Comparison of ENCODE assay signal across 2 cellular contexts in the genomic region with DNA sequence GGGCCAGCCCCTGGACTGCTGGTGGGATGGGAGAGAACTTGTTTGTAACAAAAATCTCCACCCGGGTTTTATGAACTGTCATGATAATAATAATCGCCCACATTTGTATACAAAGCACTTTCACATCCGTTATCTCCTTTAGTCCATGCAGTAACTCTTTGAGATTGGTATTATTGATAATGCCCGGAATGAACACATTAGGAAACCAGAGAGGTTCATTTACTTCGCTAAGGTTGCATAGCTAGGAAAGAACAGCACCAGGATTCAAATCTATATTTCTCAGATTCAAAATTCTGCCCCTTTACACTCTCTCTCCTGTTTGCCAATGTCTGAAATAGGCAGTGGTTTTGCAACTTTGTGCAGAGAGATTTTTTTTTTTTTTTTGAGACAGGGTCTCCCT.
TF ChIP-seq lines count a peak whose summit lies in the region.

No MANE protein-coding gene starts in this region.

TF ChIP-seq in A549, 52 proteins besides CTCF, POLR2A, EP300 and RAD21:
- TF ChIP-seq CBX2 (IDR thresholded peaks at IDR 0.05; ENCODE audit: borderline replicate concordance, low read depth), result no peak
- TF ChIP-seq, protein P1, sequence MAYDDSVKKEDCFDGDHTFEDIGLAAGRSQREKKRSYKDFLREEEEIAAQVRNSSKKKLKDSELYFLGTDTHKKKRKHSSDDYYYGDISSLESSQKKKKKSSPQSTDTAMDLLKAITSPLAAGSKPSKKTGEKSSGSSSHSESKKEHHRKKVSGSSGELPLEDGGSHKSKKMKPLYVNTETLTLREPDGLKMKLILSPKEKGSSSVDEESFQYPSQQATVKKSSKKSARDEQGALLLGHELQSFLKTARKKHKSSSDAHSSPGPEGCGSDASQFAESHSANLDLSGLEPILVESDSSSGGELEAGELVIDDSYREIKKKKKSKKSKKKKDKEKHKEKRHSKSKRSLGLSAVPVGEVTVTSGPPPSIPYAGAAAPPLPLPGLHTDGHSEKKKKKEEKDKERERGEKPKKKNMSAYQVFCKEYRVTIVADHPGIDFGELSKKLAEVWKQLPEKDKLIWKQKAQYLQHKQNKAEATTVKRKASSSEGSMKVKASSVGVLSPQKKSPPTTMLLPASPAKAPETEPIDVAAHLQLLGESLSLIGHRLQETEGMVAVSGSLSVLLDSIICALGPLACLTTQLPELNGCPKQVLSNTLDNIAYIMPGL (CRISPR knock-in tag; IDR thresholded peaks at IDR 0.05; ENCODE audit: borderline replicate concordance), result no peak
- TF ChIP-seq HDAC2 (IDR thresholded peaks at IDR 0.05), result no peak
- TF ChIP-seq, protein P2, sequence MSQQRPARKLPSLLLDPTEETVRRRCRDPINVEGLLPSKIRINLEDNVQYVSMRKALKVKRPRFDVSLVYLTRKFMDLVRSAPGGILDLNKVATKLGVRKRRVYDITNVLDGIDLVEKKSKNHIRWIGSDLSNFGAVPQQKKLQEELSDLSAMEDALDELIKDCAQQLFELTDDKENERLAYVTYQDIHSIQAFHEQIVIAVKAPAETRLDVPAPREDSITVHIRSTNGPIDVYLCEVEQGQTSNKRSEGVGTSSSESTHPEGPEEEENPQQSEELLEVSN (IDR thresholded peaks at IDR 0.05; ENCODE audit: borderline replicate concordance, low read depth), result no peak
- no peak for TF ChIP-seq ZSCAN20 (CRISPR knock-in tag; IDR thresholded peaks at IDR 0.05)
- TF ChIP-seq, protein P3, sequence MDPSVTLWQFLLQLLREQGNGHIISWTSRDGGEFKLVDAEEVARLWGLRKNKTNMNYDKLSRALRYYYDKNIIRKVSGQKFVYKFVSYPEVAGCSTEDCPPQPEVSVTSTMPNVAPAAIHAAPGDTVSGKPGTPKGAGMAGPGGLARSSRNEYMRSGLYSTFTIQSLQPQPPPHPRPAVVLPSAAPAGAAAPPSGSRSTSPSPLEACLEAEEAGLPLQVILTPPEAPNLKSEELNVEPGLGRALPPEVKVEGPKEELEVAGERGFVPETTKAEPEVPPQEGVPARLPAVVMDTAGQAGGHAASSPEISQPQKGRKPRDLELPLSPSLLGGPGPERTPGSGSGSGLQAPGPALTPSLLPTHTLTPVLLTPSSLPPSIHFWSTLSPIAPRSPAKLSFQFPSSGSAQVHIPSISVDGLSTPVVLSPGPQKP (IDR thresholded peaks at IDR 0.05; ENCODE audit: low read depth, low read length), result no peak
- no peak for TF ChIP-seq TP53 (CRISPR knock-in tag; IDR thresholded peaks at IDR 0.05)
- no peak for TF ChIP-seq JUN (IDR thresholded peaks at IDR 0.05)
- no peak for TF ChIP-seq NR3C1 (IDR thresholded peaks at IDR 0.05)
- no peak for TF ChIP-seq CBX8 (IDR thresholded peaks at IDR 0.05)
- TF ChIP-seq, protein P4, sequence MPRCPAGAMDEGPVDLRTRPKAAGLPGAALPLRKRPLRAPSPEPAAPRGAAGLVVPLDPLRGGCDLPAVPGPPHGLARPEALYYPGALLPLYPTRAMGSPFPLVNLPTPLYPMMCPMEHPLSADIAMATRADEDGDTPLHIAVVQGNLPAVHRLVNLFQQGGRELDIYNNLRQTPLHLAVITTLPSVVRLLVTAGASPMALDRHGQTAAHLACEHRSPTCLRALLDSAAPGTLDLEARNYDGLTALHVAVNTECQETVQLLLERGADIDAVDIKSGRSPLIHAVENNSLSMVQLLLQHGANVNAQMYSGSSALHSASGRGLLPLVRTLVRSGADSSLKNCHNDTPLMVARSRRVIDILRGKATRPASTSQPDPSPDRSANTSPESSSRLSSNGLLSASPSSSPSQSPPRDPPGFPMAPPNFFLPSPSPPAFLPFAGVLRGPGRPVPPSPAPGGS (IDR thresholded peaks at IDR 0.05), result no peak
- no peak for TF ChIP-seq CHD2 (IDR thresholded peaks at IDR 0.05; ENCODE audit: low read length, partially characterized antibody)
- no peak for TF ChIP-seq NPAS2 (CRISPR knock-in tag; IDR thresholded peaks at IDR 0.05; ENCODE audit: borderline replicate concordance)
- TF ChIP-seq, protein P5, sequence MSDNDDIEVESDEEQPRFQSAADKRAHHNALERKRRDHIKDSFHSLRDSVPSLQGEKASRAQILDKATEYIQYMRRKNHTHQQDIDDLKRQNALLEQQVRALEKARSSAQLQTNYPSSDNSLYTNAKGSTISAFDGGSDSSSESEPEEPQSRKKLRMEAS (IDR thresholded peaks at IDR 0.05), result no peak
- TF ChIP-seq HOXA7 (CRISPR knock-in tag; IDR thresholded peaks at IDR 0.05), result no peak
- TF ChIP-seq, protein P6, sequence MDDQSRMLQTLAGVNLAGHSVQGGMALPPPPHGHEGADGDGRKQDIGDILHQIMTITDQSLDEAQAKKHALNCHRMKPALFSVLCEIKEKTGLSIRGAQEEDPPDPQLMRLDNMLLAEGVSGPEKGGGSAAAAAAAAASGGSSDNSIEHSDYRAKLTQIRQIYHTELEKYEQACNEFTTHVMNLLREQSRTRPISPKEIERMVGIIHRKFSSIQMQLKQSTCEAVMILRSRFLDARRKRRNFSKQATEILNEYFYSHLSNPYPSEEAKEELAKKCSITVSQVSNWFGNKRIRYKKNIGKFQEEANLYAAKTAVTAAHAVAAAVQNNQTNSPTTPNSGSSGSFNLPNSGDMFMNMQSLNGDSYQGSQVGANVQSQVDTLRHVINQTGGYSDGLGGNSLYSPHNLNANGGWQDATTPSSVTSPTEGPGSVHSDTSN (IDR thresholded peaks at IDR 0.05), result no peak
- no peak for TF ChIP-seq KDM1A (IDR thresholded peaks at IDR 0.05; ENCODE audit: low read depth)
- TF ChIP-seq, protein P7, sequence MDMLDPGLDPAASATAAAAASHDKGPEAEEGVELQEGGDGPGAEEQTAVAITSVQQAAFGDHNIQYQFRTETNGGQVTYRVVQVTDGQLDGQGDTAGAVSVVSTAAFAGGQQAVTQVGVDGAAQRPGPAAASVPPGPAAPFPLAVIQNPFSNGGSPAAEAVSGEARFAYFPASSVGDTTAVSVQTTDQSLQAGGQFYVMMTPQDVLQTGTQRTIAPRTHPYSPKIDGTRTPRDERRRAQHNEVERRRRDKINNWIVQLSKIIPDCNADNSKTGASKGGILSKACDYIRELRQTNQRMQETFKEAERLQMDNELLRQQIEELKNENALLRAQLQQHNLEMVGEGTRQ (IDR thresholded peaks at IDR 0.05), result no peak
- no peak for TF ChIP-seq GATA3 (IDR thresholded peaks at IDR 0.05; ENCODE audit: borderline replicate concordance)
- TF ChIP-seq ZFP36 (IDR thresholded peaks at IDR 0.05; ENCODE audit: borderline replicate concordance, partially characterized antibody), result no peak

TF ChIP-seq in endothelial cell of umbilical vein, 7 proteins besides CTCF, POLR2A, EP300 and RAD21:
- TF ChIP-seq GATA2 (IDR thresholded peaks at IDR 0.05; ENCODE audit: insufficient read depth, insufficient read length, low read depth, low read length) (no peak), EZH2 (IDR thresholded peaks at IDR 0.05; ENCODE audit: borderline replicate concordance, low read depth, low read length, severe bottlenecking) (no peak), FOS (IDR thresholded peaks at IDR 0.05; ENCODE audit: borderline replicate concordance, insufficient read depth, low read length) (no peak), JUN (IDR thresholded peaks at IDR 0.05; ENCODE audit: borderline replicate concordance, insufficient read depth, insufficient read length, low read depth) (no peak), POLR2AphosphoS5 (IDR thresholded peaks at IDR 0.05; ENCODE audit: insufficient read depth, low read depth, low read length) (no peak), MYC (IDR thresholded peaks at IDR 0.05; ENCODE audit: low read depth, low read length) (no peak)
- TF ChIP-seq, protein P5 (IDR thresholded peaks at IDR 0.05; ENCODE audit: insufficient read depth, insufficient read length), result no peak
